ENCODE assay signal across 16 cellular contexts in genomic region chr17:80937501-80938356, GRCh38. TPM values are rescaled to one million over a fixed set of nuclear protein-coding genes. Genes with fewer than 3 reads are reported as not detected.
DNase-seq lines count a peak whose midpoint lies in the region; ATAC-seq, FAIRE-seq and TF ChIP-seq lines count a peak whose summit lies in the region.
"Had no signal": no experiment of that assay in that cellular context is flagged by ENCODE, and none has a peak within 500 bp of the region (broad histone marks: within the 10 kb centered on the region; RNA-seq: fewer than 3 reads in every experiment).

No MANE protein-coding gene starts in this region.

- peaks cover 17% of the 10 kb centered on the region for H3K4me1 ChIP-seq in left ventricle myocardium inferior
- H3K4me1 ChIP-seq in lower lobe of right lung = peaks cover 25% of the 10 kb centered on the region

- H3K27ac ChIP-seq in left ventricle myocardium inferior (replicated peaks) = no peak overlapping the region
- H3K27ac ChIP-seq in lower lobe of right lung = peak overlapping the region; percentile 10
- H3K27ac ChIP-seq: vagina had no signal

- no peak for FAIRE-seq in RCC 7860 (lab: Jason Lieb, UNC)
- FAIRE-seq: endothelial cell of umbilical vein had no signal

- CTCF ChIA-PET in activated CD4-positive, alpha-beta memory T cell treated with anti-CD3 and anti-CD28 coated beads, Interleukin-2, amount 10 ng/mL, durations not matched to agents 7 days and 5 days (lab: Charles Lee) = interaction anchor here (0.8 to 1.4 kb wide), 3 partner anchors 32 to 511 kb away, joined by 3 to 7 read pairs (median 5); no protein-coding TSS in a partner anchor

- peaks cover 51% of the 10 kb centered on the region for H3K4me1 Mint-ChIP-seq in activated CD4-positive, alpha-beta memory T cell treated with anti-CD3 and anti-CD28 coated beads, Interleukin-2, amount 10 ng/mL, durations not matched to agents 7 days and 5 days

- H3K9me3 Mint-ChIP-seq in activated CD4-positive, alpha-beta memory T cell treated with anti-CD3 and anti-CD28 coated beads, Interleukin-2, amount 10 ng/mL, durations not matched to agents 7 days and 5 days = no peaks in the 10 kb centered on the region

- peak; percentile 30 for DNase-seq in Right ventricle myocardium superior
- no peak for DNase-seq in left ventricle myocardium inferior
- no peak for DNase-seq in activated CD4-positive, alpha-beta memory T cell treated with anti-CD3 and anti-CD28 coated beads, Interleukin-2, amount 10 ng/mL, durations not matched to agents 7 days and 5 days
- no peak for DNase-seq in lower lobe of right lung
- no peak for DNase-seq in effector CD8-positive, alpha-beta T cell (lab: John Stamatoyannopoulos, UW)
- no peak for DNase-seq in RCC 7860 (ENCODE audit: low spot score)
- no peak for DNase-seq in cerebellar nuclear complex (lab: John Stamatoyannopoulos, UW)
- DNase-seq: activated CD8-positive, alpha-beta memory T cell treated with anti-CD3 and anti-CD28 coated beads, Interleukin-2, amount 50 U/mL, for 48 hours; DMS79 treated with DMSO at 0.1 percent for 48 hours; islet precursor cell; NCI-H1436; NCI-H69 had no signal

- ATAC-seq in Right ventricle myocardium superior (ENCODE audit: poor library complexity) (no peak), lower lobe of right lung (no peak)
- no peak for ATAC-seq in activated CD4-positive, CD25-positive, alpha-beta regulatory T cell treated with anti-CD3 and anti-CD28 coated beads, Interleukin-2, amount 50 U/mL, for 24 hours
- ATAC-seq: mucosa of descending colon had no signal

- peaks cover 56% of the 10 kb centered on the region for H3K36me3 Mint-ChIP-seq in activated CD4-positive, alpha-beta memory T cell treated with anti-CD3 and anti-CD28 coated beads, Interleukin-2, amount 10 ng/mL, durations not matched to agents 7 days and 5 days (ENCODE audit: low read depth)

- H3K9me3 ChIP-seq in left ventricle myocardium inferior (replicated peaks) = no peaks in the 10 kb centered on the region
- no peaks in the 10 kb centered on the region for H3K9me3 ChIP-seq in lower lobe of right lung
- H3K9me3 ChIP-seq: mucosa of descending colon, vagina had no signal

- H3K27me3 Mint-ChIP-seq in activated CD4-positive, alpha-beta memory T cell treated with anti-CD3 and anti-CD28 coated beads, Interleukin-2, amount 10 ng/mL, durations not matched to agents 7 days and 5 days = no peaks in the 10 kb centered on the region

- no peak overlapping the region for H3K4me3 ChIP-seq in left ventricle myocardium inferior
- no peak overlapping the region for H3K4me3 ChIP-seq in lower lobe of right lung
- H3K4me3 ChIP-seq: mucosa of descending colon, vagina had no signal

- POLR2A ChIA-PET in activated CD4-positive, alpha-beta memory T cell treated with anti-CD3 and anti-CD28 coated beads, Interleukin-2, amount 10 ng/mL, durations not matched to agents 7 days and 5 days (lab: Charles Lee) = interaction anchor here (0.7 to 4.1 kb wide), 19 partner anchors 9 to 523 kb away, joined by 3 to 37 read pairs (median 4); partner anchors contain the start of gene ENDOV

- H3K27ac Mint-ChIP-seq in activated CD4-positive, alpha-beta memory T cell treated with anti-CD3 and anti-CD28 coated beads, Interleukin-2, amount 10 ng/mL, durations not matched to agents 7 days and 5 days = peak overlapping the region; percentile 81

- H3K36me3 ChIP-seq in left ventricle myocardium inferior (peaks cover 30% of the 10 kb centered on the region), lower lobe of right lung (peaks cover 5% of the 10 kb centered on the region)

- TF ChIP-seq CTCF in left ventricle myocardium inferior (IDR thresholded peaks at IDR 0.05; ENCODE audit: borderline replicate concordance) (no peak), lower lobe of right lung (IDR thresholded peaks at IDR 0.05) (no peak)

- intact Hi-C loops in Right ventricle myocardium superior (cut with DNase I) (no loop called here), left ventricle myocardium inferior (cut with micrococcal nuclease) (no loop called here), lower lobe of right lung (cut with DNase I) (no loop called here)

- H3K4me3 Mint-ChIP-seq in activated CD4-positive, alpha-beta memory T cell treated with anti-CD3 and anti-CD28 coated beads, Interleukin-2, amount 10 ng/mL, durations not matched to agents 7 days and 5 days = no peak overlapping the region

- H3K27me3 ChIP-seq in left ventricle myocardium inferior (ENCODE audit: low read depth) (no peaks in the 10 kb centered on the region), lower lobe of right lung (ENCODE audit: low read depth) (no peaks in the 10 kb centered on the region)
- H3K27me3 ChIP-seq: vagina had no signal

RNA-seq across cellular contexts. Expression of gene CHMP6, which starts 53.9 kb away (rescaled TPM):
- 13.6 TPM for total RNA-seq in Right ventricle myocardium superior
- total RNA-seq in left ventricle myocardium inferior = 15.9 TPM
- 10 to 100 TPM; 30.3 to 31.6 TPM for total RNA-seq in activated CD4-positive, alpha-beta memory T cell treated with anti-CD3 and anti-CD28 coated beads, Interleukin-2, amount 10 ng/mL, durations not matched to agents 7 days and 5 days
- total RNA-seq in lower lobe of right lung = 28.8 TPM
